ENCODE assay signal across 8 cellular contexts in the genomic region with DNA sequence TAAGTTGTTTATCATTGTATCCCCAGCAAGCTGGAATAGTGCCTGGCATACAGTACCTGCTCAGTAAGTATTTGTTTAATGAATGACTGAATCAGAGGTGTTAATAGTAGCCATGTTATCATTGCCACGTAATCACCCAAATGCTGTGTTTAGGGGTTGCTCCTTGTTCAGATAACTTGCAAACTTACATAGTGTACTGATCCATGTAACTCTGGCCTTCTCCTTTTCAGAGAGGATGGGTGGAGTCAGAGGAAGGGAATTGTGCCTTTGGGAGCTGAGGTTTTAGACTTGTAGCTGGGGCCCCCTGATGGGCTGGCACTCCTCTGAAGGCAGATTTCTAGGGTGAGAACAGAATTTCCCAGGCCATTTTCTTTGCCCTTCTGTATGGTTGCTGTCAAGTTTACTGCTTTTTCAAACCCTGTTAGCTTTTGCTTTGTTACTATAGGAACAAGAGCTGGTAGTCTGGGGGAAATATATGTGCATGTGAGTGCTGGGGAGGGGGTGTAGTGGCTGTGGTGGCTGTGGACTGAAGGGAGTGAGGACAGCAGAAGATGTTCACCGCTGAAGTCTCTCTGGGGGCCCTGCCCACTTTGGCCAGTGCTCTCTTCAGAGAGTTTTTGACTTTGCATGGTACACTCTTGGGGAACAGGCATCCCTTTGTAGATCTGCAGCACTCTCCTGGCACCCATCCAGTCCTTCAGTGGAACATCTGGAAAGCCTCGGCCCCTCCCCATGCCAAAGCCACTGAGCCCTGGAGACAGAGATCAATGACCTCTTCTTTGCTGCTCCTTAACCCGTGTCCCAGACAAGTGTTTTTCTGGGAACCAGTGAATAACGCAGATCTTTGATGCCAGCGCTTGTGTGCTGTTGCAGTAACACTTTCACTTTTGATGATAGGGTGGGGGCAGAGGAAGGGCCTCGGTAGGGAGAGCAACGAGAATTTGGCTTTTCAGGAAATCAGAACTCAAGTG.
A peak's percentile ranks its signal among the peaks of the same experiment; 100 is the strongest.
DNase-seq lines count a peak whose midpoint lies in the region; FAIRE-seq lines count a peak whose summit lies in the region.

No MANE protein-coding gene starts in this region.

- peak overlapping the region; percentile 76 for H3K27ac Mint-ChIP-seq in T-helper 1 cell treated with Interleukin-12 subunit alpha and Interleukin-12 subunit beta and Interleukin-4 antibody, amounts not matched to agents 30 μg/mL and 1 μg/mL, for 36 hours

- H3K36me3 Mint-ChIP-seq in T-helper 1 cell treated with Interleukin-12 subunit alpha and Interleukin-12 subunit beta and Interleukin-4 antibody, amounts not matched to agents 30 μg/mL and 1 μg/mL, for 36 hours (ENCODE audit: low read depth): peaks cover 2% of the 10 kb centered on the region

- H3K27me3 ChIP-seq in effector memory CD4-positive, alpha-beta T cell (replicated peaks; ENCODE audit: control insufficient read depth, insufficient read depth, low read length, poor library complexity, severe bottlenecking): no peaks in the 10 kb centered on the region
- no peaks in the 10 kb centered on the region for H3K27me3 ChIP-seq in mucosa of rectum (ENCODE audit: control insufficient read depth in 2 of 2, insufficient read depth in 2 of 2, low read length in 2 of 2)

- FAIRE-seq in urothelium cell line (lab: Jason Lieb, UNC): no peak

- H3K4me1 ChIP-seq in effector memory CD4-positive, alpha-beta T cell (ENCODE audit: control insufficient read depth, insufficient read depth, low read length, poor library complexity, severe bottlenecking): peaks cover 6% of the 10 kb centered on the region
- peaks cover 0 to 5% of the 10 kb centered on the region in 2 donors for H3K4me1 ChIP-seq in mucosa of rectum (ENCODE audit: control insufficient read depth in 2 of 2, insufficient read depth in 2 of 2, low read length in 2 of 2)

- H3K27me3 Mint-ChIP-seq in T-helper 1 cell treated with Interleukin-12 subunit alpha and Interleukin-12 subunit beta and Interleukin-4 antibody, amounts not matched to agents 30 μg/mL and 1 μg/mL, for 36 hours (ENCODE audit: low read depth): no peaks in the 10 kb centered on the region

- H3K9ac ChIP-seq in mucosa of rectum (ENCODE audit: low read depth in 1 of 2, low read length in 2 of 2): peak overlapping the region in 1 of 2 donors; percentile 34

- no peaks in the 10 kb centered on the region for H3K36me3 ChIP-seq in effector memory CD4-positive, alpha-beta T cell (ENCODE audit: control insufficient read depth, insufficient read depth, low read length)
- no peaks in the 10 kb centered on the region for H3K36me3 ChIP-seq in mucosa of rectum (ENCODE audit: control insufficient read depth in 2 of 2, insufficient read depth in 2 of 2, low read length in 2 of 2)

- no peaks in the 10 kb centered on the region for H3K9me3 ChIP-seq in effector memory CD4-positive, alpha-beta T cell (ENCODE audit: control insufficient read depth, low read length)
- H3K9me3 ChIP-seq in mucosa of rectum (ENCODE audit: control insufficient read depth in 2 of 2, low read length in 2 of 2): no peaks in the 10 kb centered on the region

- H3K4me1 Mint-ChIP-seq in T-helper 1 cell treated with Interleukin-12 subunit alpha and Interleukin-12 subunit beta and Interleukin-4 antibody, amounts not matched to agents 30 μg/mL and 1 μg/mL, for 36 hours (ENCODE audit: low read depth): peaks cover 45% of the 10 kb centered on the region

- H3K4me3 ChIP-seq in effector memory CD4-positive, alpha-beta T cell (ENCODE audit: insufficient read depth, low read depth, low read length, poor library complexity, severe bottlenecking): peak overlapping the region; percentile 24
- H3K4me3 ChIP-seq in mucosa of rectum (ENCODE audit: low read length in 2 of 2): peak overlapping the region; percentile 43 to 46

- no peak overlapping the region for H3K27ac ChIP-seq in effector memory CD4-positive, alpha-beta T cell (ENCODE audit: insufficient read depth, low read length, poor library complexity, severe bottlenecking)
- peak overlapping the region in 1 of 2 donors; percentile 13 for H3K27ac ChIP-seq in mucosa of rectum (ENCODE audit: low read depth in 2 of 2, low read length in 2 of 2)

- H3K4me3 Mint-ChIP-seq in T-helper 1 cell treated with Interleukin-12 subunit alpha and Interleukin-12 subunit beta and Interleukin-4 antibody, amounts not matched to agents 30 μg/mL and 1 μg/mL, for 36 hours: peak overlapping the region; percentile 70

- no peaks in the 10 kb centered on the region for H3K9me3 Mint-ChIP-seq in T-helper 1 cell treated with Interleukin-12 subunit alpha and Interleukin-12 subunit beta and Interleukin-4 antibody, amounts not matched to agents 30 μg/mL and 1 μg/mL, for 36 hours

- peak; percentile 65 for DNase-seq in activated CD8-positive, alpha-beta memory T cell treated with anti-CD3 and anti-CD28 coated beads for 24 hours
- DNase-seq in activated CD8-positive, alpha-beta memory T cell treated with anti-CD3 and anti-CD28 coated beads, Interleukin-2, amount 50 U/mL, for 4 hours: no peak
- DNase-seq in effector memory CD4-positive, alpha-beta T cell: no peak
- DNase-seq in urothelium cell line (ENCODE audit: low spot score): peak; percentile 45
- no peak for DNase-seq in activated gamma-delta T cell treated with Interleukin-2 at 50 U/mL for 16 hours
- DNase-seq in HuH-7 (ENCODE audit: low spot score): no peak

Comparison
In these comparisons a context has a peak if more than half of its experiments do, and no peak if none do; other contexts are left out.
1. DNase-seq: peak in activated CD8-positive, alpha-beta memory T cell treated with anti-CD3 and anti-CD28 coated beads for 24 hours (single experiment) and urothelium cell line (single experiment); none in activated CD8-positive, alpha-beta memory T cell treated with anti-CD3 and anti-CD28 coated beads, Interleukin-2, amount 50 U/mL, for 4 hours (single experiment), effector memory CD4-positive, alpha-beta T cell (0 of 3), activated gamma-delta T cell treated with Interleukin-2 at 50 U/mL for 16 hours (single experiment) and HuH-7 (single experiment).